Comparison of ENCODE assay signal across 12 cellular contexts in genomic region chr7:73124126-73124525, GRCh38. TPM values are rescaled to one million over a fixed set of nuclear protein-coding genes. Genes with fewer than 3 reads are reported as not detected.
DNase-seq lines count a peak whose midpoint lies in the region; ATAC-seq, FAIRE-seq and TF ChIP-seq lines count a peak whose summit lies in the region.
"Not testable (repeated sequence)": the region's sequence is repeated elsewhere in the genome, so short reads cannot be mapped to it uniquely, and the experiment has no call there.
"Had no signal": no experiment of that assay in that cellular context is flagged by ENCODE, and none has a peak within 500 bp of the region (broad histone marks: within the 10 kb centered on the region; RNA-seq: fewer than 3 reads in every experiment).

No MANE protein-coding gene starts in this region.

- TF ChIP-seq RAD21 in HepG2 (CRISPR knock-in tag; IDR thresholded peaks at IDR 0.05): not testable (repeated sequence)

- BruUV-seq in HepG2 (replicated peaks; lab: Mats Ljungman, UMichigan): not testable (repeated sequence)

- CTCF ChIA-PET in HepG2 (lab: Yijun Ruan, JAX; ENCODE audit: low intra/inter-chr PET ratio, low total read pairs): not testable (repeated sequence)

- not testable (repeated sequence) for H3K9ac ChIP-seq in HepG2 (ENCODE audit: insufficient read depth, low read depth, low read length)

- no CpG with 5 or more reads among the region's 1 CpG for WGBS in body of pancreas, 2 donors
- no CpG with 5 or more reads among the region's 1 CpG for WGBS in heart left ventricle, 4 donors
- no CpG with 5 or more reads among the region's 1 CpG for WGBS in HepG2 (ENCODE audit: low lambda C conversion rate)

- in situ Hi-C loops in HepG2 (cut with HindIII; ENCODE audit: extremely low pct_ligation_motif_present, low pct_unique_long_range_greater_than_20kb): not testable (repeated sequence)

- H3K27ac ChIP-seq in body of pancreas; heart left ventricle; HepG2 (ENCODE audit: extremely low read length, insufficient read depth, low read length): not testable (repeated sequence)

- not testable (repeated sequence) for TF ChIP-seq EP300 in HepG2 (IDR thresholded peaks at IDR 0.05; ENCODE audit: low read depth in 2 of 2, low read length in 2 of 2); HepG2 (CRISPR knock-in tag; IDR thresholded peaks at IDR 0.05; ENCODE audit: borderline replicate concordance)

- not testable (repeated sequence) for H3K9me3 ChIP-seq in body of pancreas; heart left ventricle; HepG2 (ENCODE audit: low read length)

- not testable (repeated sequence) for H3K36me3 ChIP-seq in body of pancreas (replicated peaks in 1 of 2; ENCODE audit: insufficient read depth in 1 of 2, low read depth in 2 of 2); heart left ventricle; HepG2 (replicated peaks in 1 of 2; ENCODE audit: control insufficient read depth in 1 of 2, insufficient read depth in 2 of 2, low read length in 2 of 2)

- H3K4me3 ChIP-seq in body of pancreas; heart left ventricle; HepG2 (replicated peaks in 1 of 3; ENCODE audit: insufficient read depth in 1 of 3, low read depth in 2 of 3, low read length in 3 of 3): not testable (repeated sequence)

- POLR2A ChIA-PET in HepG2 (lab: Yijun Ruan, JAX): not testable (repeated sequence)

- not testable (repeated sequence) for H2AFZ ChIP-seq in HepG2 (ENCODE audit: low read length)

- H4K20me1 ChIP-seq in HepG2 (ENCODE audit: insufficient read depth, low read length): not testable (repeated sequence)

- H3K27me3 ChIP-seq in body of pancreas; heart left ventricle; HepG2 (ENCODE audit: control insufficient read depth in 1 of 2, insufficient read depth in 2 of 2, low read length in 2 of 2): not testable (repeated sequence)

- not testable (repeated sequence) for H3K4me2 ChIP-seq in HepG2 (ENCODE audit: low read depth, low read length)

- TF ChIP-seq POLR2A in body of pancreas (IDR thresholded peaks at IDR 0.05); heart left ventricle (IDR thresholded peaks at IDR 0.05); HepG2 (IDR thresholded peaks at IDR 0.05; ENCODE audit: insufficient read depth in 1 of 2, low read depth in 2 of 2, low read length in 2 of 2): not testable (repeated sequence)

- FAIRE-seq in HepG2 (lab: Jason Lieb, UNC): not testable (repeated sequence)

- not testable (repeated sequence) for DNase-seq in body of pancreas; heart left ventricle; HepG2 (ENCODE audit: low spot score); sciatic nerve (ENCODE audit: low spot score)

- intact Hi-C loops in body of pancreas (cut with DNase I); heart left ventricle (cut with DNase I); HepG2 (cut with micrococcal nuclease; ENCODE audit: unreplicated experiment); sciatic nerve (cut with DNase I): not testable (repeated sequence)

- not testable (repeated sequence) for TF ChIP-seq CTCF in body of pancreas (IDR thresholded peaks at IDR 0.05); heart left ventricle (IDR thresholded peaks at IDR 0.05); HepG2 (CRISPR knock-in tag; IDR thresholded peaks at IDR 0.05)

- ATAC-seq in GM18498 (IDR thresholded peaks at IDR 0.05; ENCODE audit: unreplicated experiment) (peak; percentile 25), HG03439 (IDR thresholded peaks at IDR 0.05; ENCODE audit: unreplicated experiment) (peak; percentile 13), SK-N-SH treated with all-trans-retinoic acid at 6 μM for 48 hours (peak; percentile 94), body of pancreas (peak; percentile 35), heart left ventricle (peak; percentile 39 to 72 (median 68)), HepG2 (peak; percentile 93), sciatic nerve (peak; percentile 74)

- H3K79me2 ChIP-seq in HepG2 (ENCODE audit: insufficient read depth, low read length): not testable (repeated sequence)

- not testable (repeated sequence) for H3K4me1 ChIP-seq in body of pancreas; heart left ventricle; HepG2 (ENCODE audit: insufficient read depth, low read length)

RNA-seq across cellular contexts. Expression of gene SPDYE9, which starts 38.3 kb away (rescaled TPM):
- total RNA-seq in body of pancreas: not detected
- total RNA-seq in heart left ventricle: not detected
- polyA plus RNA-seq in heart left ventricle: not detected
- total RNA-seq in HepG2 (2016; rRNA removed; fragmentation: Illumina TruSeq; extraction: Trizol): not detected in 2 replicates
- not detected in 2 replicates for total RNA-seq in HepG2 (2016; cell fraction: cytosol; rRNA removed; fragmentation: Illumina TruSeq; extraction: Trizol; ENCODE audit: low read depth)
- not detected in 2 replicates for total RNA-seq in HepG2 (2016; cell fraction: insoluble cytoplasmic fraction; rRNA removed; fragmentation: Illumina TruSeq; extraction: Trizol)
- not detected in 2 replicates for total RNA-seq in HepG2 (2016; cell fraction: membrane; rRNA removed; fragmentation: Illumina TruSeq; extraction: Trizol)
- total RNA-seq in HepG2 (2016; cell fraction: nucleus; rRNA removed; fragmentation: Illumina TruSeq; extraction: Trizol): not detected in 2 replicates
- not detected in 2 replicates for polyA plus RNA-seq in HepG2 (2011; rRNA removed)
- not detected in 2 replicates for polyA plus RNA-seq in HepG2 (2011; cell fraction: cytosol; rRNA removed)
- not detected in 2 replicates for polyA plus RNA-seq in HepG2 (2011; cell fraction: nucleus; rRNA removed)
- 0.09 TPM in 1 of 2 replicates, not detected in the other for polyA plus RNA-seq in HepG2 (2012)
- polyA plus RNA-seq in HepG2 (2016; cell fraction: cytosol; fragmentation: Illumina TruSeq; extraction: Trizol; ENCODE audit: low read depth): not detected in 2 replicates
- not detected in 2 replicates for polyA plus RNA-seq in HepG2 (2016; cell fraction: insoluble cytoplasmic fraction; fragmentation: Illumina TruSeq; extraction: Trizol; ENCODE audit: low read depth)
- not detected in 2 replicates for polyA plus RNA-seq in HepG2 (2016; cell fraction: membrane; fragmentation: Illumina TruSeq; extraction: Trizol; ENCODE audit: low read depth)
- polyA plus RNA-seq in HepG2 (2016; cell fraction: nucleus; fragmentation: Illumina TruSeq; extraction: Trizol; ENCODE audit: insufficient read depth, low read depth): not detected in 2 replicates
- not detected in 2 replicates for polyA minus RNA-seq in HepG2 (2011; rRNA and poly(A)+ RNA removed; ENCODE audit: low replicate concordance)
- not detected in 2 replicates for polyA minus RNA-seq in HepG2 (2011; cell fraction: cytosol; rRNA and poly(A)+ RNA removed)
- polyA minus RNA-seq in HepG2 (2011; cell fraction: nucleus; rRNA and poly(A)+ RNA removed): not detected in 2 replicates
- not detected for total RNA-seq in sciatic nerve
- total RNA-seq: A172; Caco-2; CD4-positive, alpha-beta T cell; H1 had no signal
- polyA plus RNA-seq: BJ, H1 had no signal

Comparison
In these comparisons a context has a peak if more than half of its experiments do, and no peak if none do; other contexts are left out.
1. ATAC-seq: peak in every context shown above with its lines; median percentile 94 in SK-N-SH treated with all-trans-retinoic acid at 6 μM for 48 hours; 93 in HepG2; 74 in sciatic nerve; 68 in heart left ventricle; 35 in body of pancreas; 25 in GM18498; 13 in HG03439.